ENCODE assay signal across 1 cellular context in genomic region chr6:53015486-53015885, GRCh38.
TF ChIP-seq lines count a peak whose summit lies in the region.

No MANE protein-coding gene starts in this region.

TF ChIP-seq in K562, 482 proteins besides CTCF, POLR2A, EP300 and RAD21:
- TF ChIP-seq NONO (IDR thresholded peaks at IDR 0.05; ENCODE audit: low read depth in 2 of 2, low read length in 1 of 2) (no peak), CHAMP1 (IDR thresholded peaks at IDR 0.05) (no peak), HMBOX1 (IDR thresholded peaks at IDR 0.05) (0 out of 2 replicates have a peak, but pooled peaks have one; percentile 29), ZNF518B (CRISPR knock-in tag; IDR thresholded peaks at IDR 0.05) (no peak), ZNF395 (CRISPR knock-in tag; IDR thresholded peaks at IDR 0.05) (no peak), ZNF316 (IDR thresholded peaks at IDR 0.05) (no peak), FOSL1 (tag; conservative IDR thresholded peaks at IDR 0.05) (peak; percentile 69), CXXC5 (CRISPR knock-in tag; IDR thresholded peaks at IDR 0.05) (no peak), ZNF407 (IDR thresholded peaks at IDR 0.05; ENCODE audit: low read depth) (no peak), LCOR (CRISPR knock-in tag; IDR thresholded peaks at IDR 0.05) (no peak), KDM5B (IDR thresholded peaks at IDR 0.05; ENCODE audit: insufficient replicate concordance, low read depth, low read length) (no peak), ZC3H8 (IDR thresholded peaks at IDR 0.05) (no peak), HLTF (IDR thresholded peaks at IDR 0.05) (no peak), TEAD2 (tag; IDR thresholded peaks at IDR 0.05) (no peak), ZNF76 (CRISPR knock-in tag; IDR thresholded peaks at IDR 0.05; ENCODE audit: borderline replicate concordance) (no peak), NFE2 (IDR thresholded peaks at IDR 0.05; ENCODE audit: low read depth) (no peak), MNT (conservative IDR thresholded peaks at IDR 0.05) (no peak)
